In the genomic region with DNA sequence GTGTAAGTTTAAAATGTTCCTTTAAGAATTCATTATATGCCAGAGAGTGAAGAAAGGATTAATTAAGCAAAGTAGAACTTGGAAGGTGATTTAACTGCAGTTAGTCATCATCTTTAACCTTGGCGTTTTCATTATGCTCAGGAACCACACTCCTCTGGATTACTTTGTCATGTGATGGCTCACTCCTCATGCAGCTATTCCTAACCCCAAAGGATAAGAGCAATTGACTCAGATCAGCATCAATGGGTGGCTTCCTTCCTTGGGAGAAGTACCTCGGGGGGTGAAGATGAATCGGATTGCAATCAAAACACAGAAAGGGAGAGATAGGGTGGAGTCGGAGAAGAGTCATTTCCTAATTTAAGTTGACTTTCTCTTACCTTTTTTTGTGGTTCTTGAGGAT, we compare ENCODE assay signal across 1 cellular context.
TF ChIP-seq lines count a peak whose summit lies in the region.

No MANE protein-coding gene starts in this region.

TF ChIP-seq in HCT116, 20 proteins besides CTCF, POLR2A, EP300 and RAD21 (continued from another document):
- no peak for TF ChIP-seq CBX3 (IDR thresholded peaks at IDR 0.05; ENCODE audit: low read depth)
- no peak for TF ChIP-seq ELF1 (IDR thresholded peaks at IDR 0.05; ENCODE audit: borderline replicate concordance, low read depth)
- no peak for TF ChIP-seq ZFX (IDR thresholded peaks at IDR 0.05)
- TF ChIP-seq JUND (IDR thresholded peaks at IDR 0.05), result peak; percentile 55
- TF ChIP-seq, protein P1, sequence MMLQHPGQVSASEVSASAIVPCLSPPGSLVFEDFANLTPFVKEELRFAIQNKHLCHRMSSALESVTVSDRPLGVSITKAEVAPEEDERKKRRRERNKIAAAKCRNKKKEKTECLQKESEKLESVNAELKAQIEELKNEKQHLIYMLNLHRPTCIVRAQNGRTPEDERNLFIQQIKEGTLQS (IDR thresholded peaks at IDR 0.05), result no peak
- TF ChIP-seq SIN3A (IDR thresholded peaks at IDR 0.05; ENCODE audit: low read depth), result no peak
- no peak for TF ChIP-seq POLR2AphosphoS5 (IDR thresholded peaks at IDR 0.05; ENCODE audit: low read depth, low read length)
- TF ChIP-seq, protein P2, sequence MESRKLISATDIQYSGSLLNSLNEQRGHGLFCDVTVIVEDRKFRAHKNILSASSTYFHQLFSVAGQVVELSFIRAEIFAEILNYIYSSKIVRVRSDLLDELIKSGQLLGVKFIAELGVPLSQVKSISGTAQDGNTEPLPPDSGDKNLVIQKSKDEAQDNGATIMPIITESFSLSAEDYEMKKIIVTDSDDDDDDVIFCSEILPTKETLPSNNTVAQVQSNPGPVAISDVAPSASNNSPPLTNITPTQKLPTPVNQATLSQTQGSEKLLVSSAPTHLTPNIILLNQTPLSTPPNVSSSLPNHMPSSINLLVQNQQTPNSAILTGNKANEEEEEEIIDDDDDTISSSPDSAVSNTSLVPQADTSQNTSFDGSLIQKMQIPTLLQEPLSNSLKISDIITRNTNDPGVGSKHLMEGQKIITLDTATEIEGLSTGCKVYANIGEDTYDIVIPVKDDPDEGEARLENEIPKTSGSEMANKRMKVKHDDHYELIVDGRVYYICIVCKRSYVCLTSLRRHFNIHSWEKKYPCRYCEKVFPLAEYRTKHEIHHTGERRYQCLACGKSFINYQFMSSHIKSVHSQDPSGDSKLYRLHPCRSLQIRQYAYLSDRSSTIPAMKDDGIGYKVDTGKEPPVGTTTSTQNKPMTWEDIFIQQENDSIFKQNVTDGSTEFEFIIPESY (IDR thresholded peaks at IDR 0.05; ENCODE audit: extremely low read depth, insufficient replicate concordance, low read length), result no peak
- TF ChIP-seq, protein P3, sequence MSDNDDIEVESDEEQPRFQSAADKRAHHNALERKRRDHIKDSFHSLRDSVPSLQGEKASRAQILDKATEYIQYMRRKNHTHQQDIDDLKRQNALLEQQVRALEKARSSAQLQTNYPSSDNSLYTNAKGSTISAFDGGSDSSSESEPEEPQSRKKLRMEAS (IDR thresholded peaks at IDR 0.05), result no peak
- no peak for TF ChIP-seq ZNF274 (IDR thresholded peaks at IDR 0.05; ENCODE audit: low read depth, low read length)
